In genomic region chr17:82145550-82146165, GRCh38 we compare ENCODE assay signal across 25 cellular contexts. TPM values are rescaled to one million over a fixed set of nuclear protein-coding genes. Genes with fewer than 3 reads are reported as not detected.
DNase-seq lines count a peak whose midpoint lies in the region; ATAC-seq, FAIRE-seq and TF ChIP-seq lines count a peak whose summit lies in the region.
"Had no signal": no experiment of that assay in that cellular context is flagged by ENCODE, and none has a peak within 500 bp of the region (broad histone marks: within the 10 kb centered on the region; RNA-seq: fewer than 3 reads in every experiment).

No MANE protein-coding gene starts in this region.

- no peak overlapping the region for H3K4me2 ChIP-seq in parathyroid adenoma (ENCODE audit: low read length)
- H3K4me2 ChIP-seq: A549; BLaER1 treated with 17β-estradiol and CSF1 and Interleukin-3, amounts not matched to agents 10 nM and 100 nM had no signal

- intact Hi-C loops in kidney (cut with DNase I): no loop called here
- intact Hi-C loops in upper lobe of right lung (cut with DNase I): no loop called here

- no peak for FAIRE-seq in kidney (lab: Jason Lieb, UNC)
- FAIRE-seq: A549, G401.6, GM12878, GM19239, H1 had no signal

- peak; percentile 35 for ATAC-seq in upper lobe of right lung
- no peak for ATAC-seq in HG02884 (IDR thresholded peaks at IDR 0.05; ENCODE audit: unreplicated experiment)
- ATAC-seq: GM12878, HCT116 had no signal

- H2AFZ ChIP-seq in parathyroid adenoma: no peak overlapping the region
- H2AFZ ChIP-seq: GM23248 had no signal

- POLR2A ChIA-PET in RWPE1 (lab: Yijun Ruan, JAX; ENCODE audit: low non-redundant PET) (no interaction called here), GM10248 (lab: Yijun Ruan, JAX) (no interaction called here)

- H3K4me3 ChIP-seq in kidney (ENCODE audit: low read length in 2 of 2) (no peak overlapping the region), parathyroid adenoma (ENCODE audit: low read depth, low read length) (no peak overlapping the region), upper lobe of right lung (no peak overlapping the region)
- H3K4me3 ChIP-seq: A549; BLaER1 treated with 17β-estradiol and CSF1 and Interleukin-3, amounts not matched to agents 10 nM and 100 nM; GM12878; GM23248 had no signal

- no peaks in the 10 kb centered on the region for H3K9me3 ChIP-seq in kidney (ENCODE audit: control insufficient read depth in 1 of 2, low read length in 2 of 2)
- no peaks in the 10 kb centered on the region for H3K9me3 ChIP-seq in parathyroid adenoma (ENCODE audit: control insufficient read depth, low read length)
- no peaks in the 10 kb centered on the region for H3K9me3 ChIP-seq in upper lobe of right lung
- H3K9me3 ChIP-seq: A549, BE2C had no signal

- H3K4me1 ChIP-seq in kidney (ENCODE audit: control insufficient read depth in 1 of 2, insufficient read depth in 1 of 2, low read depth in 1 of 2, low read length in 2 of 2): no peaks in the 10 kb centered on the region
- H3K4me1 ChIP-seq in parathyroid adenoma: peaks cover 36% of the 10 kb centered on the region
- no peaks in the 10 kb centered on the region for H3K4me1 ChIP-seq in upper lobe of right lung
- H3K4me1 ChIP-seq: A549; BE2C; BLaER1 treated with 17β-estradiol and CSF1 and Interleukin-3, amounts not matched to agents 10 nM and 100 nM had no signal

- H3K36me3 ChIP-seq in kidney (ENCODE audit: control insufficient read depth in 1 of 2, insufficient read depth in 2 of 2, low read length in 2 of 2) (peaks cover 0 to 2% of the 10 kb centered on the region in 2 donors), parathyroid adenoma (ENCODE audit: control insufficient read depth, insufficient read depth, low read length) (no peaks in the 10 kb centered on the region), upper lobe of right lung (no peaks in the 10 kb centered on the region)
- H3K36me3 ChIP-seq: BE2C; BLaER1 treated with 17β-estradiol and CSF1 and Interleukin-3, amounts not matched to agents 10 nM and 100 nM had no signal

- H3K9ac ChIP-seq in kidney (ENCODE audit: low read length in 2 of 2) (no peak overlapping the region), parathyroid adenoma (no peak overlapping the region)
- H3K9ac ChIP-seq: BLaER1 treated with 17β-estradiol and CSF1 and Interleukin-3, amounts not matched to agents 10 nM and 100 nM; GM23248 had no signal

- TF ChIP-seq CTCF in RWPE1 (conservative IDR thresholded peaks at IDR 0.05; ENCODE audit: low read depth) (no peak), kidney (IDR thresholded peaks at IDR 0.05; ENCODE audit: borderline replicate concordance, extremely low read depth, insufficient read depth) (no peak), parathyroid adenoma (IDR thresholded peaks at IDR 0.05) (no peak), upper lobe of right lung (IDR thresholded peaks at IDR 0.05) (no peak), GM10248 (IDR thresholded peaks at IDR 0.05; ENCODE audit: control extremely low read depth, extremely low read depth, low read depth, missing control alignments) (no peak)

- no peak for DNase-seq in RWPE1 (ENCODE audit: low spot score)
- DNase-seq in kidney: peak; percentile 56
- no peak for DNase-seq in upper lobe of right lung
- DNase-seq in D341Med (ENCODE audit: low spot score): no peak
- no peak for DNase-seq in GM10248 (ENCODE audit: extremely low spot score)
- DNase-seq: 8988T; ACHN; AML-193; BE2C; Calu3; CD4-positive, alpha-beta memory T cell; COR-L47; DMS153; DND-41; GM23248; H9 had no signal

- no peaks in the 10 kb centered on the region for H3K27me3 ChIP-seq in parathyroid adenoma (ENCODE audit: control insufficient read depth, insufficient read depth, low read length)
- H3K27me3 ChIP-seq in upper lobe of right lung: no peaks in the 10 kb centered on the region
- H3K27me3 ChIP-seq: BE2C; BLaER1 treated with 17β-estradiol and CSF1 and Interleukin-3, amounts not matched to agents 10 nM and 100 nM had no signal

- H3K27ac ChIP-seq in RWPE1 (peak overlapping the region; percentile 30), kidney (ENCODE audit: low read depth in 2 of 2, low read length in 2 of 2) (no peak overlapping the region), parathyroid adenoma (peak overlapping the region; percentile 3), upper lobe of right lung (no peak overlapping the region)
- H3K27ac ChIP-seq: A549; BLaER1 treated with 17β-estradiol and CSF1 and Interleukin-3, amounts not matched to agents 10 nM and 100 nM; GM23248 had no signal

- CTCF ChIA-PET in RWPE1 (lab: Yijun Ruan, JAX) (interaction anchor here (0.7 to 1.0 kb wide), 2 partner anchors 116 to 142 kb away, joined by 3 to 4 read pairs; no protein-coding TSS in a partner anchor), GM10248 (lab: Yijun Ruan, JAX) (interaction anchor here (0.9 to 5.5 kb wide), 7 partner anchors 9 to 186 kb away, joined by 3 to 29 read pairs (median 3); partner anchors contain the start of genes FASN and RAC3)

- no peaks in the 10 kb centered on the region for H3K79me2 ChIP-seq in parathyroid adenoma

RNA-seq across cellular contexts. Expression of gene FASN, which starts 47.6 kb away (rescaled TPM):
- total RNA-seq in kidney: 43.3 TPM
- polyA plus RNA-seq in kidney (ENCODE audit: insufficient read depth, low read depth, low replicate concordance): 13.6 TPM
- 432 TPM for total RNA-seq in upper lobe of right lung

Comparison
In these comparisons a context has a peak if more than half of its experiments do, and no peak if none do; other contexts are left out.
1. H3K27ac ChIP-seq: peak in RWPE1 (single experiment) and parathyroid adenoma (single experiment); none in kidney (0 of 2) and upper lobe of right lung (single experiment).